In the genomic region with DNA sequence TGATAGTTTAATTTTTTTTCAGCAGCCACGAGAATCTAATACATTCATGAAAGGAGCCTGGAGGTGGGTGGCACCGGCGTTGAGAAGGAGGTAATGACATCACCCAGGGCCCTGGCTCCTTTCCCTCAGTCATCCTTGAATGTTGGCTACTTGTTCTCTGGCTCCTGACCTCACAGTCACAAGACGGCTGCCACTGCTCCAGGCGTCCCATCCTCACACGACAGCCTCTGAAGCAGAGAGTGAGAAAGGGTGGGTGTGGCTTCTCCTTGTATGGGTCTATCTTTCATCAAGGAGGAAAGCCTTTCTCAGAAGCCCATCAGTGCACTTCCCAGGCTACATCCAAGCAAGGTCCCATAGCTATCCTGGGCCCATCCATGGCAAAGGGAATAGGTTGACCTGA, we compare ENCODE assay signal across 18 cellular contexts.
DNase-seq lines count a peak whose midpoint lies in the region; ATAC-seq, FAIRE-seq and TF ChIP-seq lines count a peak whose summit lies in the region.
"Had no signal": no experiment of that assay in that cellular context is flagged by ENCODE, and none has a peak within 500 bp of the region (broad histone marks: within the 10 kb centered on the region; RNA-seq: fewer than 3 reads in every experiment).

No MANE protein-coding gene starts in this region.

- H3K27ac ChIP-seq in right atrium auricular region (no peak overlapping the region), K562 (ENCODE audit: extremely low read depth, low read depth, low read length) (no peak overlapping the region), neural progenitor cell (no peak overlapping the region), gastroesophageal sphincter (no peak overlapping the region)

- peaks cover 5% of the 10 kb centered on the region for H3F3A ChIP-seq in neural progenitor cell (ENCODE audit: low read depth)

- no peaks in the 10 kb centered on the region for H3K9me1 ChIP-seq in K562 (ENCODE audit: control insufficient read depth, insufficient read depth, low read length)

- no peak overlapping the region for H3K4me3 Mint-ChIP-seq in neural progenitor cell
- H3K4me3 Mint-ChIP-seq: B cell; CD14-positive monocyte; CD8-positive, alpha-beta memory T cell; HFFc6 had no signal

- no peaks in the 10 kb centered on the region for H3K79me2 ChIP-seq in K562 (ENCODE audit: control insufficient read depth, insufficient read depth, low read length)
- no peaks in the 10 kb centered on the region for H3K79me2 ChIP-seq in neural progenitor cell (ENCODE audit: low read depth)

- no peaks in the 10 kb centered on the region for H3K4me1 ChIP-seq in right atrium auricular region
- H3K4me1 ChIP-seq in K562 (replicated peaks in 1 of 2; ENCODE audit: control insufficient read depth in 2 of 2, insufficient read depth in 2 of 2, low read length in 2 of 2) = no peaks in the 10 kb centered on the region
- H3K4me1 ChIP-seq in neural progenitor cell = no peaks in the 10 kb centered on the region
- H3K4me1 ChIP-seq in gastroesophageal sphincter = no peaks in the 10 kb centered on the region
- H3K4me1 ChIP-seq: Caco-2, HAP-1 had no signal

- no TSS peak for BruUV-seq in K562 (replicated peaks; lab: Mats Ljungman, UMichigan)

- in situ Hi-C loops in K562 (cut with MboI) = no loop called here

- H3K9me3 Mint-ChIP-seq in neural progenitor cell = no peaks in the 10 kb centered on the region
- H3K9me3 Mint-ChIP-seq: CD14-positive monocyte; CD8-positive, alpha-beta memory T cell had no signal

- no peaks in the 10 kb centered on the region for H3K27me3 ChIP-seq in right atrium auricular region
- peaks cover 0 to 19% of the 10 kb centered on the region in 2 experiments; a peak in 2 of 5 replicates for H3K27me3 ChIP-seq in K562 (ENCODE audit: control insufficient read depth in 2 of 2, insufficient read depth in 2 of 2, low read length in 2 of 2)
- no peaks in the 10 kb centered on the region for H3K27me3 ChIP-seq in neural progenitor cell
- H3K27me3 ChIP-seq in gastroesophageal sphincter = peaks cover 88% of the 10 kb centered on the region

- TF ChIP-seq CTCF in right atrium auricular region (IDR thresholded peaks at IDR 0.05) (no peak), K562 (IDR thresholded peaks at IDR 0.05 in 2 of 3, conservative IDR thresholded peaks at IDR 0.05 in 1 of 3; ENCODE audit: insufficient read depth in 2 of 3, low read depth in 1 of 3, low read length in 3 of 3) (no peak), neural progenitor cell (IDR thresholded peaks at IDR 0.05) (no peak), GM10266 (IDR thresholded peaks at IDR 0.05; ENCODE audit: control insufficient read depth, insufficient read depth, low read depth, missing control alignments) (no peak), gastroesophageal sphincter (IDR thresholded peaks at IDR 0.05) (no peak)

- DNase-seq in left ventricle myocardium superior (peak; percentile 11), right atrium auricular region (ENCODE audit: low spot score) (no peak), K562 (ENCODE audit: extremely low read depth in 1 of 4, low spot score in 3 of 4) (no peak), neural progenitor cell (ENCODE audit: low spot score) (no peak), NCI-H82 treated with DMSO at 0.1 percent for 48 hours (lab: John Stamatoyannopoulos, UW; ENCODE audit: unreplicated experiment) (no peak), GM10266 (ENCODE audit: extremely low spot score) (no peak)
- DNase-seq: Caco-2; CD8-positive, alpha-beta memory T cell; DND-41; GDM1; HFFc6 had no signal

- H2AFZ ChIP-seq in K562 (ENCODE audit: low read depth, low read length) (no peak overlapping the region), neural progenitor cell (replicated peaks) (no peak overlapping the region)

- peak overlapping the region; percentile 69 for H3K27ac Mint-ChIP-seq in neural progenitor cell
- H3K27ac Mint-ChIP-seq: B cell, HFFc6 had no signal

- H3K9ac ChIP-seq in K562 (ENCODE audit: insufficient read depth in 1 of 2, low read depth in 2 of 2, low read length in 2 of 2) = no peak overlapping the region
- H3K9ac ChIP-seq in neural progenitor cell = no peak overlapping the region

- no peaks in the 10 kb centered on the region for H3K36me3 Mint-ChIP-seq in neural progenitor cell
- H3K36me3 Mint-ChIP-seq: CD14-positive monocyte; CD8-positive, alpha-beta memory T cell had no signal

- H3K9me3 ChIP-seq in right atrium auricular region (no peaks in the 10 kb centered on the region), K562 (replicated peaks; ENCODE audit: control insufficient read depth, insufficient read depth, low read depth, low read length) (no peaks in the 10 kb centered on the region), neural progenitor cell (ENCODE audit: low read depth) (no peaks in the 10 kb centered on the region), gastroesophageal sphincter (no peaks in the 10 kb centered on the region)
- H3K9me3 ChIP-seq: Caco-2, HAP-1 had no signal

- no peaks in the 10 kb centered on the region; the same call in 1 of the 2 replicates for H4K20me1 ChIP-seq in K562 (replicated peaks; ENCODE audit: control insufficient read depth, insufficient read depth, low read length)
- H4K20me1 ChIP-seq in neural progenitor cell (ENCODE audit: low read depth) = no peaks in the 10 kb centered on the region

- ATAC-seq in left ventricle myocardium superior = no peak
- ATAC-seq in K562 = no peak
- no peak for ATAC-seq in gastroesophageal sphincter

- H3K36me3 ChIP-seq in right atrium auricular region (no peaks in the 10 kb centered on the region), K562 (ENCODE audit: control insufficient read depth, insufficient read depth, low read length) (no peaks in the 10 kb centered on the region), neural progenitor cell (no peaks in the 10 kb centered on the region), gastroesophageal sphincter (no peaks in the 10 kb centered on the region)
- H3K36me3 ChIP-seq: HAP-1 had no signal

- H3K4me3 ChIP-seq in right atrium auricular region (no peak overlapping the region), K562 (no peak overlapping the region), neural progenitor cell (no peak overlapping the region), gastroesophageal sphincter (no peak overlapping the region)
- H3K4me3 ChIP-seq: HAP-1 had no signal

- TF ChIP-seq EP300 in K562 (IDR thresholded peaks at IDR 0.05; ENCODE audit: low read length) = no peak
- TF ChIP-seq EP300 in gastroesophageal sphincter (IDR thresholded peaks at IDR 0.05) = no peak

- peaks cover 8% of the 10 kb centered on the region for H3K4me1 Mint-ChIP-seq in neural progenitor cell
- H3K4me1 Mint-ChIP-seq: B cell, CD14-positive monocyte had no signal

- CTCF ChIA-PET in K562 (lab: Yijun Ruan, JAX; ENCODE audit: low intra/inter-chr PET ratio) = no interaction called here

- TF ChIP-seq RAD21 in K562 (CRISPR knock-in tag; conservative IDR thresholded peaks at IDR 0.05 in 1 of 2, IDR thresholded peaks at IDR 0.05 in 1 of 2) = no peak

- TF ChIP-seq POLR2A in K562 (conservative IDR thresholded peaks at IDR 0.05) (no peak), gastroesophageal sphincter (IDR thresholded peaks at IDR 0.05) (no peak)

- H3K27me3 Mint-ChIP-seq in neural progenitor cell (ENCODE audit: insufficient read depth, low read depth) = peaks cover 5% of the 10 kb centered on the region

- POLR2A ChIA-PET in K562 (lab: Yijun Ruan, JAX) = interaction anchor here (0.6 kb wide), 1 partner anchor 65 kb away, joined by 3 read pairs; no protein-coding TSS in a partner anchor

- 0% methylated on average over 4 of the region's 6 CpGs for WGBS in K562 (ENCODE audit: insufficient coverage, low coverage, missing lambda C conversion rate)
- WGBS in gastroesophageal sphincter (ENCODE audit: low coverage in 1 of 2), 2 donors = 86 to 94% methylated on average over 3 to 5 of the region's 6 CpGs

- H3K4me2 ChIP-seq in K562 (ENCODE audit: insufficient read depth, low read length) = no peak overlapping the region
- no peak overlapping the region for H3K4me2 ChIP-seq in neural progenitor cell

- intact Hi-C loops in left ventricle myocardium superior (cut with micrococcal nuclease) = no loop called here
- intact Hi-C loops in K562 (cut with micrococcal nuclease) = no loop called here

- FAIRE-seq in K562 (lab: Jason Lieb, UNC) = no peak
- FAIRE-seq: A204.1, GM19239, H1 had no signal

TF ChIP-seq in K562, 482 proteins besides CTCF, POLR2A, EP300 and RAD21:
- TF ChIP-seq ZNF699 (CRISPR knock-in tag; IDR thresholded peaks at IDR 0.05; ENCODE audit: insufficient replicate concordance) (no peak), MLX (CRISPR knock-in tag; conservative IDR thresholded peaks at IDR 0.05) (no peak), PHF8 (IDR thresholded peaks at IDR 0.05; ENCODE audit: borderline replicate concordance, low read length) (no peak), BMI1 (IDR thresholded peaks at IDR 0.05; ENCODE audit: low read length) (no peak), RFX1 (IDR thresholded peaks at IDR 0.05) (no peak), RBM25 (IDR thresholded peaks at IDR 0.05; ENCODE audit: low read depth, low read length, severe bottlenecking) (peak; percentile 72), KLF10 (CRISPR knock-in tag; IDR thresholded peaks at IDR 0.05) (no peak), MLLT1 (IDR thresholded peaks at IDR 0.05) (no peak)
TF ChIP-seq in K562: peak in this region for 1.
